26 cellular contexts compared by ENCODE assay signal in the genomic region with DNA sequence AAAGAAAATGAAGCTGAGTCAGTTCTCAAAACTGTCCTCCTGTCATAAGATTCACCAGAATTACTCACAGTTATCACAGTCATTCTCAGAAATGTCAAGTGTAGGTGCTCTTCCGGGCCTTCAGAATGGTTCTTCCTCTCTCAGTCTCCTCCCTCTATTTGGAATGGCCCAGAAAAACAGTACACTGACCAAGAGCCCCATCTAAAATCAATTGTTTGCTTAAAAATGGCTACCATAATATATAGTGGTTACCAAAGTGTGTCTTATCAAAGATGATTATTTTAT.
DNase-seq lines count a peak whose midpoint lies in the region; ATAC-seq and TF ChIP-seq lines count a peak whose summit lies in the region.
"Had no signal": no experiment of that assay in that cellular context is flagged by ENCODE, and none has a peak within 500 bp of the region (broad histone marks: within the 10 kb centered on the region; RNA-seq: fewer than 3 reads in every experiment).

No MANE protein-coding gene starts in this region.

- H3K27me3 Mint-ChIP-seq in nephron progenitor cell (ENCODE audit: low read depth, poor library complexity) (peaks cover 2% of the 10 kb centered on the region), Caco-2 (ENCODE audit: insufficient read depth, unreplicated experiment) (no peaks in the 10 kb centered on the region)
- H3K27me3 Mint-ChIP-seq: activated CD4-positive, alpha-beta memory T cell treated with anti-CD3 and anti-CD28 coated beads, Interleukin-2, amount 10 ng/mL, durations not matched to agents 7 days and 5 days had no signal

- CTCF ChIA-PET in Caco-2 (lab: Charles Lee) = no interaction called here

- TF ChIP-seq CTCF in nephron progenitor cell (IDR thresholded peaks at IDR 0.05) (no peak), Caco-2 (IDR thresholded peaks at IDR 0.05; ENCODE audit: insufficient read depth in 1 of 2, low read depth in 1 of 2, low read length in 1 of 2, severe bottlenecking in 1 of 2, unreplicated experiment in 1 of 2) (no peak)

- H3K4me3 ChIP-seq in Caco-2 (ENCODE audit: low read depth, low read length) = no peak overlapping the region
- H3K4me3 ChIP-seq: BLaER1, esophagus muscularis mucosa, HAP-1, Peyer's patch, right lobe of liver, spleen, stomach had no signal

- ATAC-seq in GM18868 (IDR thresholded peaks at IDR 0.05; ENCODE audit: unreplicated experiment) = peak; percentile 85
- ATAC-seq in GM21576 (IDR thresholded peaks at IDR 0.05; ENCODE audit: unreplicated experiment) = peak; percentile 73
- peak; percentile 66 for ATAC-seq in HG03378 (IDR thresholded peaks at IDR 0.05; ENCODE audit: unreplicated experiment)
- no peak for ATAC-seq in GM19455 (IDR thresholded peaks at IDR 0.05; ENCODE audit: unreplicated experiment)
- ATAC-seq in HG03039 (IDR thresholded peaks at IDR 0.05; ENCODE audit: unreplicated experiment) = no peak
- ATAC-seq: HepG2, right lobe of liver had no signal

- no peaks in the 10 kb centered on the region for H3K9me3 ChIP-seq in Caco-2
- H3K9me3 ChIP-seq: esophagus muscularis mucosa, HAP-1, Peyer's patch, right lobe of liver, stomach had no signal

- POLR2A ChIA-PET in Caco-2 (lab: Charles Lee) = no interaction called here

- intact Hi-C loops in Caco-2 (cut with micrococcal nuclease; ENCODE audit: unreplicated experiment) = loop anchor here (2.0 kb wide), 1 partner anchor 105 kb away; no protein-coding TSS in a partner anchor

- H3K9me3 Mint-ChIP-seq in nephron progenitor cell (peaks cover 14% of the 10 kb centered on the region), Caco-2 (ENCODE audit: unreplicated experiment) (no peaks in the 10 kb centered on the region)
- H3K9me3 Mint-ChIP-seq: activated CD4-positive, alpha-beta memory T cell treated with anti-CD3 and anti-CD28 coated beads, Interleukin-2, amount 10 ng/mL, durations not matched to agents 7 days and 5 days; mesothelial cell of epicardium; T-helper 2 cell treated with Interferon-gamma antibody and Interleukin-4, amounts not matched to agents 5 μg/mL and 100 μg/mL, for 36 hours had no signal

- H3K27me3 ChIP-seq in Caco-2 (replicated peaks; ENCODE audit: control insufficient read depth, insufficient read depth, low read length) = no peaks in the 10 kb centered on the region
- H3K27me3 ChIP-seq: BLaER1, esophagus muscularis mucosa, Peyer's patch, right lobe of liver, spleen, stomach had no signal

- DNase-seq in nephron progenitor cell (no peak), Caco-2 (no peak)
- DNase-seq: activated CD4-positive, alpha-beta memory T cell treated with anti-CD3 and anti-CD28 coated beads, Interleukin-2, amount 10 ng/mL, durations not matched to agents 7 days and 5 days; activated CD4-positive, CD25-positive, alpha-beta regulatory T cell treated with anti-CD3 and anti-CD28 coated beads, Interleukin-2, amount 50 U/mL, for 72 hours; foreskin fibroblast; kidney glomerular epithelial cell; NCI-H2081 treated with DMSO at 0.1 percent for 48 hours; NCI-H2227 treated with DMSO at 0.1 percent for 48 hours; Peyer's patch; right lobe of liver; SHP77 treated with DMSO at 0.1 percent for 48 hours; spleen; stimulated activated CD8-positive, alpha-beta memory T cell treated with anti-CD3 and anti-CD28 coated beads, Interleukin-4, amount 100 ng/mL, for 48 hours; stomach had no signal

- no peaks in the 10 kb centered on the region for H3K36me3 Mint-ChIP-seq in nephron progenitor cell (ENCODE audit: low read depth)
- no peaks in the 10 kb centered on the region for H3K36me3 Mint-ChIP-seq in Caco-2 (ENCODE audit: insufficient read depth, unreplicated experiment)
- H3K36me3 Mint-ChIP-seq: activated naive CD8-positive, alpha-beta T cell; mesothelial cell of epicardium had no signal

- no peaks in the 10 kb centered on the region for H3K36me3 ChIP-seq in Caco-2 (ENCODE audit: control insufficient read depth, insufficient read depth, low read length)
- H3K36me3 ChIP-seq: BLaER1, esophagus muscularis mucosa, HAP-1, Peyer's patch, right lobe of liver, spleen, stomach had no signal

- no peaks in the 10 kb centered on the region for H3K4me1 Mint-ChIP-seq in nephron progenitor cell
- no peaks in the 10 kb centered on the region for H3K4me1 Mint-ChIP-seq in Caco-2 (ENCODE audit: low read depth, unreplicated experiment)
- H3K4me1 Mint-ChIP-seq: mesothelial cell of epicardium had no signal

- H3K27ac Mint-ChIP-seq in nephron progenitor cell = peak overlapping the region; percentile 43
- no peak overlapping the region for H3K27ac Mint-ChIP-seq in Caco-2 (ENCODE audit: unreplicated experiment)
- H3K27ac Mint-ChIP-seq: activated CD4-positive, alpha-beta memory T cell treated with anti-CD3 and anti-CD28 coated beads, Interleukin-2, amount 10 ng/mL, durations not matched to agents 7 days and 5 days; activated naive CD8-positive, alpha-beta T cell; mesothelial cell of epicardium; T-helper 2 cell treated with Interferon-gamma antibody and Interleukin-4, amounts not matched to agents 5 μg/mL and 100 μg/mL, for 36 hours had no signal

- H3K4me1 ChIP-seq in Caco-2 = no peaks in the 10 kb centered on the region
- H3K4me1 ChIP-seq: BLaER1, Peyer's patch, right lobe of liver, spleen had no signal

- H3K4me3 Mint-ChIP-seq in nephron progenitor cell = no peak overlapping the region
- H3K4me3 Mint-ChIP-seq in Caco-2 (ENCODE audit: unreplicated experiment) = no peak overlapping the region
- H3K4me3 Mint-ChIP-seq: activated CD4-positive, alpha-beta memory T cell treated with anti-CD3 and anti-CD28 coated beads, Interleukin-2, amount 10 ng/mL, durations not matched to agents 7 days and 5 days; activated naive CD8-positive, alpha-beta T cell; mesothelial cell of epicardium; T-helper 2 cell treated with Interferon-gamma antibody and Interleukin-4, amounts not matched to agents 5 μg/mL and 100 μg/mL, for 36 hours had no signal

- no TSS peak for BruUV-seq in Caco-2 (replicated peaks; lab: Mats Ljungman, UMichigan)

Comparison
In these comparisons a context has a peak if more than half of its experiments do, and no peak if none do; other contexts are left out.
1. ATAC-seq: peak in GM18868 (single experiment), GM21576 (single experiment) and HG03378 (single experiment); none in GM19455 (single experiment) and HG03039 (single experiment).